Comparison of ENCODE assay signal across 14 cellular contexts in genomic region chr2:8315766-8316165, GRCh38.
DNase-seq lines count a peak whose midpoint lies in the region; ATAC-seq and TF ChIP-seq lines count a peak whose summit lies in the region.
"Had no signal": no experiment of that assay in that cellular context is flagged by ENCODE, and none has a peak within 500 bp of the region (broad histone marks: within the 10 kb centered on the region; RNA-seq: fewer than 3 reads in every experiment).

No MANE protein-coding gene starts in this region.

- TF ChIP-seq CTCF in BE2C (IDR thresholded peaks at IDR 0.05; ENCODE audit: low read depth, low read length) (no peak), HEK293 (tag by site-specific recombination; IDR thresholded peaks at IDR 0.05) (no peak), lower lobe of right lung (IDR thresholded peaks at IDR 0.05) (no peak)

- intact Hi-C loops in lower lobe of right lung (cut with DNase I): no loop called here

- no peak overlapping the region for H2AK5ac ChIP-seq in neuronal stem cell (ENCODE audit: low read depth, low read length)

- no peak overlapping the region for H3K18ac ChIP-seq in neuronal stem cell (ENCODE audit: low read length)

- H2AFZ ChIP-seq in neuronal stem cell (ENCODE audit: low read length): no peak overlapping the region

- H3K14ac ChIP-seq in neuronal stem cell (ENCODE audit: low read length): no peak overlapping the region

- no peak overlapping the region for H3K4me2 ChIP-seq in neuronal stem cell (ENCODE audit: insufficient read depth, low read length, poor library complexity, severe bottlenecking)

- H3K4me3 ChIP-seq in BE2C (ENCODE audit: low read depth, low read length): no peak overlapping the region
- H3K4me3 ChIP-seq in HEK293 (ENCODE audit: low read depth, low read length): no peak overlapping the region
- H3K4me3 ChIP-seq in lower lobe of right lung: no peak overlapping the region
- no peak overlapping the region for H3K4me3 ChIP-seq in neuronal stem cell (ENCODE audit: low read length in 2 of 2)
- H3K4me3 ChIP-seq: BLaER1 treated with 17β-estradiol and CSF1 and Interleukin-3, amounts not matched to agents 10 nM and 100 nM had no signal

- no peaks in the 10 kb centered on the region for H3K79me1 ChIP-seq in neuronal stem cell (ENCODE audit: low read depth, low read length)

- POLR2A ChIA-PET in HEK293 (lab: Yijun Ruan, JAX): interaction anchor here (0.5 to 1.5 kb wide), 2 partner anchors 59 to 366 kb away, joined by 3 to 6 read pairs; partner anchors contain the start of gene ID2

- H2BK15ac ChIP-seq in neuronal stem cell (ENCODE audit: low read length): no peak overlapping the region

- H3K4me1 ChIP-seq in BE2C (peaks cover 42% of the 10 kb centered on the region), HEK293 (ENCODE audit: control insufficient read depth, insufficient read depth, low read length) (peaks cover 3% of the 10 kb centered on the region; the same call in 1 of the 2 replicates), lower lobe of right lung (peaks cover 25% of the 10 kb centered on the region), neuronal stem cell (ENCODE audit: control insufficient read depth in 2 of 2, insufficient read depth in 1 of 2, low read depth in 1 of 2, low read length in 2 of 2) (peaks cover 9 to 22% of the 10 kb centered on the region in 2 donors)

- TF ChIP-seq POLR2A in GM18505 (IDR thresholded peaks at IDR 0.05; ENCODE audit: borderline replicate concordance, extremely low read depth, insufficient read depth, insufficient read length): no peak

- no peak overlapping the region for H2BK12ac ChIP-seq in neuronal stem cell (ENCODE audit: low read length)

- CTCF ChIA-PET in HEK293 (lab: Yijun Ruan, JAX): interaction anchor here (1.1 kb wide), 1 partner anchor 8 kb away, joined by 3 read pairs; no protein-coding TSS in a partner anchor

- ATAC-seq in lower lobe of right lung (peak; percentile 39 to 46), GM18505 (IDR thresholded peaks at IDR 0.05; ENCODE audit: unreplicated experiment) (no peak)
- ATAC-seq: left colon; stimulated activated memory B cell treated with anti-CD40 and anti-IgM and Interleukin-4, amounts not matched to agents 10 μg/mL and 1 μg/mL and 100 μg/mL, for 72 hours had no signal

- H3K27ac ChIP-seq in HEK293 (ENCODE audit: extremely low read depth, low read depth, low read length) (no peak overlapping the region), lower lobe of right lung (no peak overlapping the region), neuronal stem cell (replicated peaks; ENCODE audit: low read length) (no peak overlapping the region)

- H3K27me3 ChIP-seq in BE2C: no peaks in the 10 kb centered on the region
- H3K27me3 ChIP-seq in lower lobe of right lung (ENCODE audit: low read depth): peaks cover 3% of the 10 kb centered on the region
- no peaks in the 10 kb centered on the region for H3K27me3 ChIP-seq in neuronal stem cell (ENCODE audit: control insufficient read depth in 3 of 3, insufficient read depth in 3 of 3, low read depth in 1 of 3, low read length in 3 of 3)
- H3K27me3 ChIP-seq: BLaER1 treated with 17β-estradiol and CSF1 and Interleukin-3, amounts not matched to agents 10 nM and 100 nM had no signal

- no peak overlapping the region for H2BK5ac ChIP-seq in neuronal stem cell (ENCODE audit: low read length)

- no peak overlapping the region for H4K91ac ChIP-seq in neuronal stem cell (ENCODE audit: low read depth, low read length, poor library complexity)

- H3K23ac ChIP-seq in neuronal stem cell (ENCODE audit: low read depth, low read length, poor library complexity): no peak overlapping the region

- WGBS in neuronal stem cell (ENCODE audit: extremely low coverage in 2 of 2, insufficient read length in 2 of 2, insufficient replicate concordance in 1 of 2), 2 donors: no CpG with 5 or more reads among the region's 4 CpGs

- H3K9me3 ChIP-seq in BE2C (no peaks in the 10 kb centered on the region), HEK293 (ENCODE audit: control insufficient read depth, insufficient read depth, low read depth, low read length) (no peaks in the 10 kb centered on the region), lower lobe of right lung (no peaks in the 10 kb centered on the region), neuronal stem cell (replicated peaks in 1 of 2; ENCODE audit: control insufficient read depth in 2 of 2, insufficient read depth in 1 of 2, low read depth in 1 of 2, low read length in 2 of 2) (peaks cover 0 to 3% of the 10 kb centered on the region in 2 donors)

- no peak overlapping the region for H4K8ac ChIP-seq in neuronal stem cell (ENCODE audit: low read depth, low read length)

- H3K9ac ChIP-seq in neuronal stem cell (ENCODE audit: low read depth, low read length, poor library complexity): no peak overlapping the region
- H3K9ac ChIP-seq: BLaER1 treated with 17β-estradiol and CSF1 and Interleukin-3, amounts not matched to agents 10 nM and 100 nM had no signal

- DNase-seq in BE2C: peak; percentile 50
- peak; percentile 44 for DNase-seq in astrocyte of the hippocampus (ENCODE audit: low read depth, low spot score)
- no peak for DNase-seq in lower lobe of right lung
- no peak for DNase-seq in activated CD4-positive, CD25-positive, alpha-beta regulatory T cell (lab: John Stamatoyannopoulos, UW)
- DNase-seq in neuronal stem cell (ENCODE audit: low spot score): no peak
- DNase-seq in NCI-H1930 (lab: John Stamatoyannopoulos, UW): no peak
- DNase-seq: activated CD4-positive, alpha-beta T cell treated with anti-CD3 and anti-CD28 coated beads, Interleukin-2, amount 50 U/mL, for 4 hours; activated naive CD4-positive, alpha-beta T cell treated with anti-CD3 and anti-CD28 coated beads for 36 hours; left colon; NCI-H1436 treated with DMSO at 0.1 percent for 48 hours had no signal

- no peak overlapping the region for H2BK120ac ChIP-seq in neuronal stem cell (ENCODE audit: low read depth, low read length)

- H3K36me3 ChIP-seq in BE2C (no peaks in the 10 kb centered on the region), HEK293 (ENCODE audit: control insufficient read depth in 2 of 2, insufficient read depth in 1 of 2, low read length in 2 of 2) (no peaks in the 10 kb centered on the region), lower lobe of right lung (no peaks in the 10 kb centered on the region), neuronal stem cell (replicated peaks in 1 of 2; ENCODE audit: control insufficient read depth in 2 of 2, insufficient read depth in 2 of 2, low read length in 2 of 2) (no peaks in the 10 kb centered on the region)
- H3K36me3 ChIP-seq: BLaER1 treated with 17β-estradiol and CSF1 and Interleukin-3, amounts not matched to agents 10 nM and 100 nM had no signal

- H3K4ac ChIP-seq in neuronal stem cell (ENCODE audit: low read length): no peak overlapping the region

TF ChIP-seq in HEK293, 187 proteins besides CTCF, POLR2A, EP300 and RAD21:
- 0 out of 2 replicates have a peak, but pooled peaks have one; percentile 13 for TF ChIP-seq TRIM28 (IDR thresholded peaks at IDR 0.05; ENCODE audit: borderline replicate concordance, low read length)
- TF ChIP-seq ZSCAN18 (tag by site-specific recombination; IDR thresholded peaks at IDR 0.05): no peak
TF ChIP-seq in HEK293: peak in this region for 1.

Comparison
In these comparisons a context has a peak if more than half of its experiments do, and no peak if none do; other contexts are left out.
1. DNase-seq: peak in BE2C (single experiment) and astrocyte of the hippocampus (single experiment); none in lower lobe of right lung (single experiment), activated CD4-positive, CD25-positive, alpha-beta regulatory T cell (0 of 4), neuronal stem cell (single experiment) and NCI-H1930 (0 of 2).